In the genomic region with DNA sequence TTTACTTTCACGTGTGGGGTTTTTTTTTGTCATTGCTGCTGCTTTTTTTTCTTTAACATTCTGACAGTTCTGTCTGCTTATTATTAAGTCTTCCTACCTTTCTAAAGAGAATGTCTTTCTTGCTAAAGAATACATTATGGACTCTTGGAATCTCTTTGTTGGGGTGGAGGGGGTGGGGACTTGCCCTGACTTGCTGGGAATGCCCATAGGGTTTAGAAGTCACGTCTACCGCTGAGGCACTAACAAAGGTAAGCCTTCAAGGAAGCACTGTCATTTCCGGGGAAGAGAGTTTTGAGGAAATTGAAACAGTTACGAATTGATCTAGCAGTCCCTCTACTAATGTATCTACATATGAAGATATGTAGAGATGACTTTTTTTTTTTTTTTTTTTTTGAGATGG, we compare ENCODE assay signal across 1 cellular context.
TF ChIP-seq lines count a peak whose summit lies in the region.

No MANE protein-coding gene starts in this region.

TF ChIP-seq in H1, 55 proteins besides CTCF, POLR2A, EP300 and RAD21:
- TF ChIP-seq PHF8 (conservative IDR thresholded peaks at IDR 0.05; ENCODE audit: low read depth, low read length): no peak
TF ChIP-seq in H1: peak in this region for 0.
